Comparison of ENCODE assay signal across 19 cellular contexts in genomic region chr4:48518143-48518542, GRCh38. TPM values are rescaled to one million over a fixed set of nuclear protein-coding genes. Genes with fewer than 3 reads are reported as not detected.
DNase-seq lines count a peak whose midpoint lies in the region; TF ChIP-seq lines count a peak whose summit lies in the region.
"Had no signal": no experiment of that assay in that cellular context is flagged by ENCODE, and none has a peak within 500 bp of the region (broad histone marks: within the 10 kb centered on the region; RNA-seq: fewer than 3 reads in every experiment).

No MANE protein-coding gene starts in this region.

- H3K4me1 Mint-ChIP-seq in CD4-positive, alpha-beta memory T cell, result no peaks in the 10 kb centered on the region
- H3K4me1 Mint-ChIP-seq in endothelial cell (ENCODE audit: unreplicated experiment), result no peaks in the 10 kb centered on the region
- no peaks in the 10 kb centered on the region for H3K4me1 Mint-ChIP-seq in progenitor cell of endocrine pancreas (ENCODE audit: low read depth)
- H3K4me1 Mint-ChIP-seq: H9 had no signal

- no peaks in the 10 kb centered on the region for H3K9me3 Mint-ChIP-seq in CD4-positive, alpha-beta memory T cell
- H3K9me3 Mint-ChIP-seq in endothelial cell (ENCODE audit: unreplicated experiment), result no peaks in the 10 kb centered on the region
- H3K9me3 Mint-ChIP-seq in progenitor cell of endocrine pancreas (ENCODE audit: low read depth), result no peaks in the 10 kb centered on the region
- H3K9me3 Mint-ChIP-seq: CD4-positive, alpha-beta T cell; H9 had no signal

- H3K4me3 Mint-ChIP-seq in CD4-positive, alpha-beta memory T cell, result no peak overlapping the region
- H3K4me3 Mint-ChIP-seq in endothelial cell (ENCODE audit: unreplicated experiment) (peak overlapping the region; percentile 32), progenitor cell of endocrine pancreas (ENCODE audit: low read depth) (no peak overlapping the region)
- H3K4me3 Mint-ChIP-seq: CD4-positive, alpha-beta T cell; H9 had no signal

- H3K9me3 ChIP-seq in CD4-positive, alpha-beta memory T cell (ENCODE audit: control insufficient read depth in 1 of 2, low read length in 2 of 2), result no peaks in the 10 kb centered on the region
- no peaks in the 10 kb centered on the region for H3K9me3 ChIP-seq in HAP-1
- H3K9me3 ChIP-seq in MG63, result no peaks in the 10 kb centered on the region

- no peak overlapping the region for H3K27ac ChIP-seq in CD4-positive, alpha-beta memory T cell (ENCODE audit: low read depth, low read length)
- H3K27ac ChIP-seq: C4-2B had no signal

- H3K27me3 Mint-ChIP-seq in CD4-positive, alpha-beta memory T cell, result no peaks in the 10 kb centered on the region
- H3K27me3 Mint-ChIP-seq in endothelial cell (ENCODE audit: unreplicated experiment) (peaks cover 3% of the 10 kb centered on the region), progenitor cell of endocrine pancreas (no peaks in the 10 kb centered on the region)
- H3K27me3 Mint-ChIP-seq: CD4-positive, alpha-beta T cell had no signal

- no peak overlapping the region for H3K4me3 ChIP-seq in CD4-positive, alpha-beta memory T cell (ENCODE audit: low read length in 2 of 2)
- H3K4me3 ChIP-seq in HAP-1 (no peak overlapping the region), MG63 (no peak overlapping the region)
- H3K4me3 ChIP-seq: K562 had no signal

- peak overlapping the region in 4 of 7 donors; percentile 17 to 81 (median 38) for H3K27ac Mint-ChIP-seq in CD4-positive, alpha-beta memory T cell
- H3K27ac Mint-ChIP-seq in endothelial cell (ENCODE audit: unreplicated experiment), result no peak overlapping the region
- peak overlapping the region; percentile 53 for H3K27ac Mint-ChIP-seq in progenitor cell of endocrine pancreas
- H3K27ac Mint-ChIP-seq: H9 had no signal

- POLR2A ChIA-PET in CD4-positive, alpha-beta memory T cell (lab: Charles Lee; ENCODE audit: partially characterized antibody), result no interaction called here

- no peak for DNase-seq in CD4-positive, alpha-beta memory T cell
- DNase-seq in ELR (ENCODE audit: low read depth), result peak; percentile 6
- DNase-seq in endothelial cell (ENCODE audit: low spot score), result no peak
- no peak for DNase-seq in progenitor cell of endocrine pancreas (ENCODE audit: low spot score, unreplicated experiment)
- no peak for DNase-seq in HAP-1 (ENCODE audit: low spot score in 2 of 2)
- DNase-seq in MG63, result no peak
- DNase-seq in retina, result no peak
- DNase-seq in GM03348 (ENCODE audit: low spot score), result no peak
- DNase-seq: AML-193; Calu3; CD4-positive, alpha-beta T cell; DMS79 treated with DMSO at 0.1 percent for 48 hours; GDM1; H9 had no signal

- H3K27me3 ChIP-seq in CD4-positive, alpha-beta memory T cell (ENCODE audit: insufficient read depth, low read length), result no peaks in the 10 kb centered on the region
- H3K27me3 ChIP-seq in HAP-1 (ENCODE audit: low read depth) (no peaks in the 10 kb centered on the region), MG63 (no peaks in the 10 kb centered on the region)

- CTCF ChIA-PET in CD4-positive, alpha-beta memory T cell (lab: Charles Lee; ENCODE audit: partially characterized antibody), result no interaction called here

- in situ Hi-C loops in HAP-1 (cut with MboI; ENCODE audit: low sequenced_read_pairs), result no loop called here

- H3K36me3 Mint-ChIP-seq in CD4-positive, alpha-beta memory T cell, result peaks cover 45 to 73% of the 10 kb centered on the region in 2 donors
- H3K36me3 Mint-ChIP-seq in endothelial cell (ENCODE audit: low read depth, unreplicated experiment), result peaks cover 54% of the 10 kb centered on the region
- peaks cover 25% of the 10 kb centered on the region for H3K36me3 Mint-ChIP-seq in progenitor cell of endocrine pancreas (ENCODE audit: insufficient read depth)

- no peak for TF ChIP-seq CTCF in endothelial cell (IDR thresholded peaks at IDR 0.05; ENCODE audit: unreplicated experiment)
- TF ChIP-seq CTCF in progenitor cell of endocrine pancreas (IDR thresholded peaks at IDR 0.05; ENCODE audit: unreplicated experiment), result no peak

- H3K4me1 ChIP-seq in CD4-positive, alpha-beta memory T cell (ENCODE audit: insufficient read depth, low read length), result no peaks in the 10 kb centered on the region
- H3K4me1 ChIP-seq in HAP-1, result peaks cover 6% of the 10 kb centered on the region

- H3K36me3 ChIP-seq in CD4-positive, alpha-beta memory T cell (ENCODE audit: insufficient read depth, low read length), result peaks cover 37% of the 10 kb centered on the region
- H3K36me3 ChIP-seq in HAP-1 (replicated peaks) (peaks cover 12% of the 10 kb centered on the region), MG63 (peaks cover 8% of the 10 kb centered on the region)

- intact Hi-C loops in CD4-positive, alpha-beta memory T cell (cut with micrococcal nuclease), result no loop called here

RNA-seq across cellular contexts. Expression of gene ZAR1, which starts 28.1 kb away (rescaled TPM):
- total RNA-seq in CD4-positive, alpha-beta memory T cell, result not detected
- polyA plus RNA-seq in CD4-positive, alpha-beta memory T cell, result not detected
- total RNA-seq in endothelial cell (ENCODE audit: unreplicated experiment) (not detected), progenitor cell of endocrine pancreas (0.27 TPM in 1 of 2 replicates, not detected in the other)
- not detected in 2 replicates for total RNA-seq in MG63 (2014; rRNA removed; shearing (Covaris generic); ENCODE audit: low replicate concordance)
- total RNA-seq: A172; Calu3; CD4-positive, alpha-beta T cell; HT1080 had no signal
- polyA plus RNA-seq: BJ had no signal

RNA-seq across cellular contexts. Expression of gene SLC10A4, which starts 35.0 kb away (rescaled TPM):
- total RNA-seq in CD4-positive, alpha-beta memory T cell, result under 1 TPM in 1 of 2 experiments, not detected in 1; 0.17 TPM
- polyA plus RNA-seq in CD4-positive, alpha-beta memory T cell, result not detected
- total RNA-seq in endothelial cell (ENCODE audit: unreplicated experiment), result 0.28 TPM
- 2.5 and 2.7 TPM in 2 replicates for total RNA-seq in progenitor cell of endocrine pancreas
- total RNA-seq in MG63 (2014; rRNA removed; shearing (Covaris generic); ENCODE audit: low replicate concordance), result not detected in 2 replicates
- total RNA-seq: A172; CD4-positive, alpha-beta T cell had no signal
- polyA plus RNA-seq: BJ had no signal
